Comparison of ENCODE assay signal across 8 cellular contexts in genomic region chr2:24048662-24049484, GRCh38. TPM values are rescaled to one million over a fixed set of nuclear protein-coding genes. Genes with fewer than 3 reads are reported as not detected.
DNase-seq lines count a peak whose midpoint lies in the region; ATAC-seq, FAIRE-seq and TF ChIP-seq lines count a peak whose summit lies in the region.

No MANE protein-coding gene starts in this region.

- no peak for TF ChIP-seq EP300 in esophagus muscularis mucosa (IDR thresholded peaks at IDR 0.05)

- no peak overlapping the region for H3K27ac Mint-ChIP-seq in stimulated activated memory B cell treated with anti-CD40 and anti-IgM and Interleukin-4, amounts not matched to agents 10 μg/mL and 1 μg/mL and 100 μg/mL, for 72 hours

- peak overlapping the region in 2 of 4 donors; percentile 75 for H3K27ac ChIP-seq in esophagus muscularis mucosa (replicated peaks in 1 of 4)

- H3K4me1 Mint-ChIP-seq in stimulated activated memory B cell treated with anti-CD40 and anti-IgM and Interleukin-4, amounts not matched to agents 10 μg/mL and 1 μg/mL and 100 μg/mL, for 72 hours = peaks cover 27% of the 10 kb centered on the region

- FAIRE-seq in RCC 7860 (lab: Jason Lieb, UNC) (no peak), H54 (lab: Jason Lieb, UNC) (no peak)

- no peaks in the 10 kb centered on the region for H3K27me3 ChIP-seq in esophagus muscularis mucosa

- peak overlapping the region; percentile 40 for H3K4me3 Mint-ChIP-seq in stimulated activated memory B cell treated with anti-CD40 and anti-IgM and Interleukin-4, amounts not matched to agents 10 μg/mL and 1 μg/mL and 100 μg/mL, for 72 hours

- no peaks in the 10 kb centered on the region for H3K27me3 Mint-ChIP-seq in stimulated activated memory B cell treated with anti-CD40 and anti-IgM and Interleukin-4, amounts not matched to agents 10 μg/mL and 1 μg/mL and 100 μg/mL, for 72 hours

- ATAC-seq in stimulated activated memory B cell treated with anti-CD40 and anti-IgM and Interleukin-4, amounts not matched to agents 10 μg/mL and 1 μg/mL and 100 μg/mL, for 72 hours = no peak

- H3K36me3 Mint-ChIP-seq in stimulated activated memory B cell treated with anti-CD40 and anti-IgM and Interleukin-4, amounts not matched to agents 10 μg/mL and 1 μg/mL and 100 μg/mL, for 72 hours = no peaks in the 10 kb centered on the region

- TF ChIP-seq CTCF in esophagus muscularis mucosa (IDR thresholded peaks at IDR 0.05) = no peak

- peak; percentile 20 for DNase-seq in NCI-H2196 (lab: John Stamatoyannopoulos, UW; ENCODE audit: unreplicated experiment)
- DNase-seq in NCI-H2196 treated with DMSO at 0.1 percent for 48 hours (lab: John Stamatoyannopoulos, UW; ENCODE audit: unreplicated experiment) = no peak
- DNase-seq in NCI-H69 (lab: John Stamatoyannopoulos, UW) = peak; percentile 68
- DNase-seq in esophagus muscularis mucosa (ENCODE audit: extremely low spot score) = no peak
- DNase-seq in RCC 7860 (ENCODE audit: low spot score) = no peak
- no peak for DNase-seq in DMS153 (lab: John Stamatoyannopoulos, UW)
- no peak for DNase-seq in H54 (ENCODE audit: insufficient read length, low spot score)

- 22% methylated on average over 23 of the region's 23 CpGs for WGBS in esophagus muscularis mucosa

- no peaks in the 10 kb centered on the region for H3K36me3 ChIP-seq in esophagus muscularis mucosa

- peaks cover 13 to 48% (median 38%) of the 10 kb centered on the region in 4 donors for H3K4me1 ChIP-seq in esophagus muscularis mucosa

- TF ChIP-seq POLR2A in esophagus muscularis mucosa (IDR thresholded peaks at IDR 0.05; ENCODE audit: low read depth) (no peak), H54 (IDR thresholded peaks at IDR 0.05; ENCODE audit: low read depth, low read length) (no peak)

- no peaks in the 10 kb centered on the region for H3K9me3 Mint-ChIP-seq in stimulated activated memory B cell treated with anti-CD40 and anti-IgM and Interleukin-4, amounts not matched to agents 10 μg/mL and 1 μg/mL and 100 μg/mL, for 72 hours

- no peaks in the 10 kb centered on the region for H3K9me3 ChIP-seq in esophagus muscularis mucosa

- H3K4me3 ChIP-seq in esophagus muscularis mucosa = peak overlapping the region; percentile 79 to 94 (median 88)

- intact Hi-C loops in esophagus muscularis mucosa (cut with DNase I) = loop anchor here (5.0 to 10.0 kb wide), 2 partner anchors 33 to 124 kb away; partner anchors contain the start of genes ATAD2B and TP53I3

RNA-seq across cellular contexts. Expression of gene FKBP1B, which starts 0.7 kb away (rescaled TPM):
- total RNA-seq in esophagus muscularis mucosa = 10 to 100 TPM in 1 of 4 donors, 1 to 10 TPM in 3; 5.0 to 11.2 (median 6.2) TPM

RNA-seq across cellular contexts. Expression of gene WDCP, which starts 1.7 kb away (rescaled TPM):
- 1 to 10 TPM; 4.5 to 9.1 (median 6.2) TPM for total RNA-seq in esophagus muscularis mucosa

RNA-seq across cellular contexts. Expression of gene SF3B6, which starts 27.3 kb away (rescaled TPM):
- 100 to 1,000 TPM in 3 of 4 donors, 10 to 100 TPM in 1; 86.9 to 121 (median 113) TPM for total RNA-seq in esophagus muscularis mucosa

RNA-seq across cellular contexts. Expression of gene TP53I3, which starts 35.8 kb away (rescaled TPM):
- 10 to 100 TPM in 2 of 4 donors, 1 to 10 TPM in 2; 5.3 to 11.3 (median 9.6) TPM for total RNA-seq in esophagus muscularis mucosa

RNA-seq across cellular contexts. Expression of gene MFSD2B, which starts 39.0 kb away (rescaled TPM):
- under 1 TPM in 1 of 4 donors, not detected in 3; 0.33 TPM for total RNA-seq in esophagus muscularis mucosa

Comparison
In these comparisons a context has a peak if more than half of its experiments do, and no peak if none do; other contexts are left out.
1. DNase-seq: peak in NCI-H2196 (single experiment) and NCI-H69 (single experiment); none in NCI-H2196 treated with DMSO at 0.1 percent for 48 hours (single experiment), esophagus muscularis mucosa (single experiment), RCC 7860 (single experiment), DMS153 (single experiment) and H54 (single experiment).